13 cellular contexts compared by ENCODE assay signal in genomic region chr10:120460776-120461175, GRCh38. TPM values are rescaled to one million over a fixed set of nuclear protein-coding genes. Genes with fewer than 3 reads are reported as not detected.
DNase-seq lines count a peak whose midpoint lies in the region; ATAC-seq lines count a peak whose summit lies in the region.
"Had no signal": no experiment of that assay in that cellular context is flagged by ENCODE, and none has a peak within 500 bp of the region (broad histone marks: within the 10 kb centered on the region; RNA-seq: fewer than 3 reads in every experiment).

No MANE protein-coding gene starts in this region.

- ATAC-seq in GM18861 (IDR thresholded peaks at IDR 0.05; ENCODE audit: unreplicated experiment) (no peak), GM19455 (IDR thresholded peaks at IDR 0.05; ENCODE audit: unreplicated experiment) (no peak)
- ATAC-seq in activated T-cell treated with anti-CD3 and anti-CD28 coated beads, Interleukin-2, amount 50 U/mL, for 72 hours (replicated peaks in 1 of 2) = no peak

- no peaks in the 10 kb centered on the region for H3K9me3 ChIP-seq in skeletal muscle satellite cell (replicated peaks; ENCODE audit: low read length)
- H3K9me3 ChIP-seq: Peyer's patch had no signal

- peaks cover 21% of the 10 kb centered on the region for H3K27me3 ChIP-seq in skeletal muscle satellite cell (ENCODE audit: control insufficient read depth, insufficient read depth, low read length)

- peak; percentile 87 for DNase-seq in H4 (ENCODE audit: low spot score)
- peak; percentile 78 for DNase-seq in T1000 (lab: John Stamatoyannopoulos, UW)
- peak; percentile 2 for DNase-seq in fibroblast of the conjunctiva (ENCODE audit: low read depth)
- no peak for DNase-seq in activated T-cell treated with anti-CD3 and anti-CD28 coated beads, Interleukin-2, amount 50 U/mL, for 72 hours
- no peak for DNase-seq in middle frontal gyrus (ENCODE audit: extremely low spot score, low spot score)
- DNase-seq: central memory CD4-positive, alpha-beta T cell; DND-41; Peyer's patch had no signal

- H3K4me3 Mint-ChIP-seq in activated T-cell treated with anti-CD3 and anti-CD28 coated beads, Interleukin-2, amount 50 U/mL, for 72 hours = no peak overlapping the region
- H3K4me3 Mint-ChIP-seq: activated T-helper 1 cell treated with anti-CD3 and anti-CD28 coated beads, Interleukin-12 subunit alpha, Interleukin-12 subunit beta, Interleukin-2, Interleukin-4 antibody, amounts not matched to agents 30 ng/mL and 10 ng/mL and 1 ng/mL, durations not matched to agents 14 hours and 24 hours and 36 hours had no signal

- H3K36me3 ChIP-seq in skeletal muscle satellite cell (ENCODE audit: insufficient read depth, low read length) = no peaks in the 10 kb centered on the region
- H3K36me3 ChIP-seq: Peyer's patch had no signal

- no peaks in the 10 kb centered on the region for H3K4me1 Mint-ChIP-seq in activated T-cell treated with anti-CD3 and anti-CD28 coated beads, Interleukin-2, amount 50 U/mL, for 72 hours (ENCODE audit: low read depth)

- H3K27ac Mint-ChIP-seq in activated T-cell treated with anti-CD3 and anti-CD28 coated beads, Interleukin-2, amount 50 U/mL, for 72 hours = no peak overlapping the region
- H3K27ac Mint-ChIP-seq: activated T-helper 1 cell treated with anti-CD3 and anti-CD28 coated beads, Interleukin-12 subunit alpha, Interleukin-12 subunit beta, Interleukin-2, Interleukin-4 antibody, amounts not matched to agents 30 ng/mL and 10 ng/mL and 1 ng/mL, durations not matched to agents 14 hours and 24 hours and 36 hours had no signal

- no peak overlapping the region for H3K9ac ChIP-seq in skeletal muscle satellite cell (ENCODE audit: low read depth, low read length)
- H3K9ac ChIP-seq: KMS-11 had no signal

- H3K4me3 ChIP-seq in skeletal muscle satellite cell (ENCODE audit: low read length) = no peak overlapping the region
- H3K4me3 ChIP-seq: Peyer's patch had no signal

- H3K4me1 ChIP-seq in skeletal muscle satellite cell (ENCODE audit: control insufficient read depth, insufficient read depth, low read length) = peaks cover 28% of the 10 kb centered on the region

- peaks cover 38% of the 10 kb centered on the region for H3K27me3 Mint-ChIP-seq in activated T-cell treated with anti-CD3 and anti-CD28 coated beads, Interleukin-2, amount 50 U/mL, for 72 hours (ENCODE audit: low read depth)

- peaks cover 2 to 3% of the 10 kb centered on the region in 2 donors for H3K36me3 Mint-ChIP-seq in activated T-cell treated with anti-CD3 and anti-CD28 coated beads, Interleukin-2, amount 50 U/mL, for 72 hours (ENCODE audit: insufficient read depth in 2 of 2)

- H3K9me3 Mint-ChIP-seq in activated T-cell treated with anti-CD3 and anti-CD28 coated beads, Interleukin-2, amount 50 U/mL, for 72 hours = no peaks in the 10 kb centered on the region
- H3K9me3 Mint-ChIP-seq: activated T-helper 1 cell treated with anti-CD3 and anti-CD28 coated beads, Interleukin-12 subunit alpha, Interleukin-12 subunit beta, Interleukin-2, Interleukin-4 antibody, amounts not matched to agents 30 ng/mL and 10 ng/mL and 1 ng/mL, durations not matched to agents 14 hours and 24 hours and 36 hours had no signal

- peak overlapping the region; percentile 33 for H3K4me2 ChIP-seq in skeletal muscle satellite cell (ENCODE audit: low read length)
- H3K4me2 ChIP-seq: KMS-11 had no signal

RNA-seq across cellular contexts. Expression of gene PLPP4, which starts 3.7 kb away (rescaled TPM):
- 2.6 and 14.7 TPM in 2 replicates for total RNA-seq in H4 (2014; rRNA removed; shearing (Covaris generic))
- 1.3 TPM in 1 of 2 replicates, not detected in the other for total RNA-seq in skeletal muscle satellite cell (2012; rRNA removed)
- total RNA-seq in activated T-cell treated with anti-CD3 and anti-CD28 coated beads, Interleukin-2, amount 50 U/mL, for 72 hours = not detected
- total RNA-seq: activated T-helper 1 cell treated with anti-CD3 and anti-CD28 coated beads, Interleukin-12 subunit alpha, Interleukin-12 subunit beta, Interleukin-2, Interleukin-4 antibody, amounts not matched to agents 30 ng/mL and 10 ng/mL and 1 ng/mL, durations not matched to agents 14 hours and 24 hours and 36 hours had no signal

Comparison
In these comparisons a context has a peak if more than half of its experiments do, and no peak if none do; other contexts are left out.
1. DNase-seq: peak in H4 (single experiment), T1000 (single experiment) and fibroblast of the conjunctiva (single experiment); none in activated T-cell treated with anti-CD3 and anti-CD28 coated beads, Interleukin-2, amount 50 U/mL, for 72 hours (0 of 2) and middle frontal gyrus (single experiment).